In the genomic region with DNA sequence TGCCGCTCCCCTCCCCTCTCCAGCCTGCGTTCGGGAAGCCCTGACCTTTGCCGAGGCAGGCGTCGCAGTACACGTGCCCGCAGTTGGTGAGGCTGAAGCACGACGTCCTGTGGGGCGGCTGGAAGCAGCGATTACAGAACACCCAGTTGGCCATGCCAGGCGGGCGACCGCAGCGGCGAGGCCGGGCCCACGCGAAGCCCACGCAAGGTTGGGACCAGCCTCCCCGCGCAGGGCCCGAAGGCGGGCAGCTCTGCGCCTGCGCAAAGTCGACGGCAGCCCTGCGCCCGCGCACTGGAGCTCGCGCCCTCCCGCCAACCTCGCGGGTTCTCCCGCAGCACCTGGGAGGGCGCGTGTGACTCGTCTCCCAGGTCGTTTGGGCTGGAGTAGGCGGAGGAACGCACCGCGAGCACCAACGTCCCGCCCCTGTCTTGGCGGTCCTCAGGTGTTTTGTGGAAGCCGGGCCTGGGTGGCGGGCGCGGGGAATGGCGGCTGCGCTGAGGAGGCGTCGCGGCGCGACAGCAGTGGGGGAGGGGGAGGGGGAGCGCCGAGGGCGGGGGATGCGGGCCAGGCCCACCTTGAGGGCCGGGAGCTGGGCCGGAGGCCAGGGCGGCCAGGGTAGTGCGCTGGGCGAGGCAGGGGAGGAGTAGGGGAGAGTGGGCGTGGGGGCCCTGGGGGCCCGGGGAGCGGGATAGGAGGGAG, we compare ENCODE assay signal across 9 cellular contexts. TPM values are rescaled to one million over a fixed set of nuclear protein-coding genes. Genes with fewer than 3 reads are reported as not detected.
DNase-seq lines count a peak whose midpoint lies in the region; ATAC-seq, FAIRE-seq and TF ChIP-seq lines count a peak whose summit lies in the region.
"Had no signal": no experiment of that assay in that cellular context is flagged by ENCODE, and none has a peak within 500 bp of the region (broad histone marks: within the 10 kb centered on the region; RNA-seq: fewer than 3 reads in every experiment).

A gene with protein sequence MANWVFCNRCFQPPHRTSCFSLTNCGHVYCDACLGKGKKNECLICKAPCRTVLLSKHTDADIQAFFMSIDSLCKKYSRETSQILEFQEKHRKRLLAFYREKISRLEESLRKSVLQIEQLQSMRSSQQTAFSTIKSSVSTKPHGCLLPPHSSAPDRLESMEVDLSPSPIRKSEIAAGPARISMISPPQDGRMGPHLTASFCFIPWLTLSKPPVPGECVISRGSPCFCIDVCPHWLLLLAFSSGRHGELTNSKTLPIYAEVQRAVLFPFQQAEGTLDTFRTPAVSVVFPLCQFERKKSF (minus strand): TSS at position 254 of the 699 bp plus-strand sequence. CDS start 100 bp downstream, at position 154.

- no CpG with 5 or more reads among the region's 72 CpGs for WGBS in gastroesophageal sphincter (ENCODE audit: low coverage in 1 of 2), 2 donors
- 22 to 35% methylated on average over 71 of the region's 72 CpGs for WGBS in sigmoid colon, 2 donors

- H3K36me3 ChIP-seq in gastroesophageal sphincter = no peaks in the 10 kb centered on the region
- no peaks in the 10 kb centered on the region for H3K36me3 ChIP-seq in sigmoid colon
- H3K36me3 ChIP-seq: adrenal gland had no signal

- FAIRE-seq in GM19239 (lab: Jason Lieb, UNC) = peak; percentile 51

- H3K27me3 ChIP-seq in gastroesophageal sphincter (peaks cover 54% of the 10 kb centered on the region), sigmoid colon (peaks cover 6 to 45% (median 21%) of the 10 kb centered on the region in 3 donors)

- no peak for TF ChIP-seq EP300 in gastroesophageal sphincter (IDR thresholded peaks at IDR 0.05)
- TF ChIP-seq EP300 in sigmoid colon (IDR thresholded peaks at IDR 0.05) = no peak

- H3K27ac ChIP-seq in gastroesophageal sphincter (peak within 1 kb of the TSS in 1 of 4 donors; percentile 37), sigmoid colon (no peak within 1 kb of the TSS)
- H3K27ac ChIP-seq: adrenal gland had no signal

- ATAC-seq in gastroesophageal sphincter = peak; percentile 60
- no peak for ATAC-seq in HG02885 (IDR thresholded peaks at IDR 0.05; ENCODE audit: poor library complexity, unreplicated experiment)
- ATAC-seq in HG02759 (IDR thresholded peaks at IDR 0.05; ENCODE audit: unreplicated experiment) = no peak
- ATAC-seq in GM21717 (IDR thresholded peaks at IDR 0.05; ENCODE audit: unreplicated experiment) = no peak

- TF ChIP-seq CTCF in gastroesophageal sphincter (IDR thresholded peaks at IDR 0.05) (no peak), sigmoid colon (IDR thresholded peaks at IDR 0.05) (no peak)

- H3K4me1 ChIP-seq in gastroesophageal sphincter (peaks cover 0 to 8% (median 0%) of the 10 kb centered on the region in 3 donors), sigmoid colon (peaks cover 0 to 6% (median 5%) of the 10 kb centered on the region in 4 donors)

- H3K9me3 ChIP-seq in gastroesophageal sphincter (no peaks in the 10 kb centered on the region), sigmoid colon (no peaks in the 10 kb centered on the region)
- H3K9me3 ChIP-seq: adrenal gland had no signal

- TF ChIP-seq POLR2A in gastroesophageal sphincter (IDR thresholded peaks at IDR 0.05) = no peak
- TF ChIP-seq POLR2A in sigmoid colon (IDR thresholded peaks at IDR 0.05) = no peak

- peak; percentile 70 for DNase-seq in GM19239 (ENCODE audit: insufficient read length, low spot score)
- peak; percentile 43 for DNase-seq in activated CD8-positive, alpha-beta memory T cell treated with anti-CD3 and anti-CD28 coated beads, Interleukin-2, amount 50 U/mL, for 4 hours
- no peak for DNase-seq in sigmoid colon
- DNase-seq in NCI-H146 treated with DMSO at 0.1 percent for 48 hours (lab: John Stamatoyannopoulos, UW; ENCODE audit: unreplicated experiment) = no peak

- intact Hi-C loops in sigmoid colon (cut with DNase I) = no loop called here

- H3K4me3 ChIP-seq in gastroesophageal sphincter (peak within 1 kb of the TSS; percentile 20 to 56), sigmoid colon (peak within 1 kb of the TSS; percentile 33 to 49 (median 44))

RNA-seq across cellular contexts. Expression of the gene that starts here (rescaled TPM):
- 1 to 10 TPM; 1.5 to 6.9 (median 4.6) TPM for total RNA-seq in gastroesophageal sphincter
- 10 to 100 TPM in 1 of 4 donors, 1 to 10 TPM in 3; 3.1 to 12.8 (median 6.8) TPM for total RNA-seq in sigmoid colon
- polyA plus RNA-seq in sigmoid colon = 1 to 10 TPM in 1 of 3 donors, under 1 TPM in 1, not detected in 1; 0.60 to 3.4 TPM

Comparison
In these comparisons a context has a peak if more than half of its experiments do, and no peak if none do; other contexts are left out.
1. DNase-seq: peak in GM19239 (single experiment) and activated CD8-positive, alpha-beta memory T cell treated with anti-CD3 and anti-CD28 coated beads, Interleukin-2, amount 50 U/mL, for 4 hours (single experiment); none in sigmoid colon (single experiment) and NCI-H146 treated with DMSO at 0.1 percent for 48 hours (single experiment).